In the genomic region with DNA sequence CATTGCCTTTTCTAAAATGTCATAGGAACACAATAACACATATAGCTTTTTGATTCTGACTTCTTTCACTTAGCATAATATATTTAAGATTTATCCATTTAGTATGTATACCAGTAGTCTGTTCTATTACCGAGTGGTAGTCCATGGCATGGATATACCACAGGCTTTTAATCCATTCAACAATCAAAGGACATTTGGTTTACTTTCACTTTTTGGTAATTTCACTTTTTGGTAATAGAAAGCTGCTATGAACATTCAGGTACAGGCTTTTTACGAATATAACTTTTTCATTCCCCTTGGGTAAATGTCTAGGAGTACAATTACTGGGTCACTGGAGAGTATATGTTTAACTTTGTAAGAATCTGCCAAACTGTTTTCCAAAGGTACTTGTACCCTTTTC, we compare ENCODE assay signal across 6 cellular contexts.
"Had no signal": no experiment of that assay in that cellular context is flagged by ENCODE, and none has a peak within 500 bp of the region (broad histone marks: within the 10 kb centered on the region; RNA-seq: fewer than 3 reads in every experiment).

No MANE protein-coding gene starts in this region.

- H3K27ac ChIP-seq: HL-60 had no signal

- DNase-seq: IMR-90, KBM-7, KG1 had no signal

- ATAC-seq: HepG2, K562 had no signal

- H3K4me3 ChIP-seq: K562 had no signal
